ENCODE assay signal across 28 cellular contexts in the genomic region with DNA sequence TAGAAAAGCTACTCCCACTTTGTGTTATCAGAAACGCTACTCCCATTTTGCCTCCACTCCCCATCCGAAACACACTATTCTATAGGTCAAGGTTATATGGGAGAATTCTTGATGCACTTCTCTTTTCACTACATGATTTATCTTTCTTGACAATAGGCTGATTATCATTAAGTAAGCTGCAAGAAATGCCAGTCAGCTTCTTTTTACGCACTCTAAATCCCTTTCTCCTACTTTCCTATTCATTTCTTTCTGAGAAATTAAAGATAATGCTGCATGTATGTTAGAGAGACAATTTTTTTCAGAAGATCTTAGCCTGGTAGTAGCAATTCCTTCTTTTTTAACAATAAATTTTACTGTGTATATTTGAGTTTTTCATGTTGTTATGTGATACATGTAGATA.
"Had no signal": no experiment of that assay in that cellular context is flagged by ENCODE, and none has a peak within 500 bp of the region (broad histone marks: within the 10 kb centered on the region; RNA-seq: fewer than 3 reads in every experiment).

No MANE protein-coding gene starts in this region.

- H3K27me3 ChIP-seq: colonic mucosa, dorsolateral prefrontal cortex, esophagus muscularis mucosa, esophagus squamous epithelium, foreskin keratinocyte, gastrocnemius medialis, gastroesophageal sphincter, heart left ventricle, heart right ventricle had no signal

- H3K4me3 ChIP-seq: colonic mucosa, coronary artery, dorsolateral prefrontal cortex, esophagus muscularis mucosa, esophagus squamous epithelium, gastrocnemius medialis, gastroesophageal sphincter, heart left ventricle, heart right ventricle had no signal

- H3K9me3 ChIP-seq: colonic mucosa, esophagus muscularis mucosa, esophagus squamous epithelium had no signal

- ATAC-seq: effector memory CD8-positive, alpha-beta T cell; esophagus mucosa; foreskin keratinocyte; gastrocnemius medialis; gastroesophageal sphincter; heart left ventricle; heart right ventricle had no signal

- DNase-seq: colonic mucosa; cortex of kidney; dermis blood vessel endothelial cell; dorsolateral prefrontal cortex; effector CD4-positive, alpha-beta T cell; effector CD8-positive, alpha-beta T cell; effector memory CD4-positive, alpha-beta T cell; effector memory CD8-positive, alpha-beta T cell; endodermal cell; erythroblast; esophagus squamous epithelium; foreskin fibroblast; foreskin keratinocyte; foreskin melanocyte; gastrocnemius medialis; glutamatergic neuron; head of caudate nucleus; heart left ventricle; heart right ventricle had no signal

- H3K27ac ChIP-seq: colonic mucosa, coronary artery, dorsolateral prefrontal cortex, epithelial cell of prostate, esophagus muscularis mucosa, esophagus squamous epithelium, foreskin keratinocyte, gastrocnemius medialis, gastroesophageal sphincter, heart left ventricle, heart right ventricle had no signal

- H3K4me1 ChIP-seq: colonic mucosa, esophagus muscularis mucosa, esophagus squamous epithelium, foreskin keratinocyte, gastrocnemius medialis, gastroesophageal sphincter, heart left ventricle, heart right ventricle had no signal

- FAIRE-seq: colon, endometrium, endothelial cell of umbilical vein, frontal cortex had no signal

- H3K36me3 ChIP-seq: colonic mucosa, esophagus muscularis mucosa, esophagus squamous epithelium, gastrocnemius medialis, gastroesophageal sphincter, heart left ventricle, heart right ventricle had no signal
